In genomic region chr5:111757582-111758283, GRCh38 we compare ENCODE assay signal across 8 cellular contexts. TPM values are rescaled to one million over a fixed set of nuclear protein-coding genes. Genes with fewer than 3 reads are reported as not detected.
DNase-seq lines count a peak whose midpoint lies in the region; ATAC-seq and TF ChIP-seq lines count a peak whose summit lies in the region.

No MANE protein-coding gene starts in this region.

- no peaks in the 10 kb centered on the region for H3K27me3 Mint-ChIP-seq in activated T-helper 2 cell treated with anti-CD3 and anti-CD28 coated beads, Interferon-gamma antibody, Interleukin-2, Interleukin-4, amounts not matched to agents 10 μg/mL and 5 μg/mL and 100 μg/mL, durations not matched to agents 14 hours and 24 hours and 36 hours (ENCODE audit: low read depth)
- peaks cover 0 to 8% of the 10 kb centered on the region in 2 donors for H3K27me3 Mint-ChIP-seq in natural killer cell treated with Interleukin-12 subunit alpha and Interleukin-12 subunit beta and Interleukin-15 and Interleukin-18, amount 100 ng/mL, for 72 hours

- peak overlapping the region; percentile 92 for H3K27ac Mint-ChIP-seq in activated T-helper 2 cell treated with anti-CD3 and anti-CD28 coated beads, Interferon-gamma antibody, Interleukin-2, Interleukin-4, amounts not matched to agents 10 μg/mL and 5 μg/mL and 100 μg/mL, durations not matched to agents 14 hours and 24 hours and 36 hours
- H3K27ac Mint-ChIP-seq in natural killer cell treated with Interleukin-12 subunit alpha and Interleukin-12 subunit beta and Interleukin-15 and Interleukin-18, amount 100 ng/mL, for 72 hours: peak overlapping the region; percentile 83 to 91

- H3K4me3 Mint-ChIP-seq in activated T-helper 2 cell treated with anti-CD3 and anti-CD28 coated beads, Interferon-gamma antibody, Interleukin-2, Interleukin-4, amounts not matched to agents 10 μg/mL and 5 μg/mL and 100 μg/mL, durations not matched to agents 14 hours and 24 hours and 36 hours (ENCODE audit: low read depth): peak overlapping the region; percentile 86
- peak overlapping the region; percentile 94 for H3K4me3 Mint-ChIP-seq in natural killer cell treated with Interleukin-12 subunit alpha and Interleukin-12 subunit beta and Interleukin-15 and Interleukin-18, amount 100 ng/mL, for 72 hours

- H3K4me1 Mint-ChIP-seq in activated T-helper 2 cell treated with anti-CD3 and anti-CD28 coated beads, Interferon-gamma antibody, Interleukin-2, Interleukin-4, amounts not matched to agents 10 μg/mL and 5 μg/mL and 100 μg/mL, durations not matched to agents 14 hours and 24 hours and 36 hours (ENCODE audit: low read depth): peaks cover 31% of the 10 kb centered on the region
- peaks cover 8 to 13% of the 10 kb centered on the region in 2 donors for H3K4me1 Mint-ChIP-seq in natural killer cell treated with Interleukin-12 subunit alpha and Interleukin-12 subunit beta and Interleukin-15 and Interleukin-18, amount 100 ng/mL, for 72 hours (ENCODE audit: low read depth in 2 of 2)

- H3K36me3 Mint-ChIP-seq in activated T-helper 2 cell treated with anti-CD3 and anti-CD28 coated beads, Interferon-gamma antibody, Interleukin-2, Interleukin-4, amounts not matched to agents 10 μg/mL and 5 μg/mL and 100 μg/mL, durations not matched to agents 14 hours and 24 hours and 36 hours (ENCODE audit: low read depth): peaks cover 8% of the 10 kb centered on the region
- H3K36me3 Mint-ChIP-seq in natural killer cell treated with Interleukin-12 subunit alpha and Interleukin-12 subunit beta and Interleukin-15 and Interleukin-18, amount 100 ng/mL, for 72 hours: no peaks in the 10 kb centered on the region

- ATAC-seq in GM21717 (IDR thresholded peaks at IDR 0.05; ENCODE audit: unreplicated experiment): peak; percentile 81
- ATAC-seq in natural killer cell treated with Interleukin-12 subunit alpha and Interleukin-12 subunit beta and Interleukin-15 and Interleukin-18, amount 100 ng/mL, for 72 hours: peak; percentile 92 to 94

- intact Hi-C loops in activated T-helper 2 cell treated with anti-CD3 and anti-CD28 coated beads, Interferon-gamma antibody, Interleukin-2, Interleukin-4, amounts not matched to agents 10 μg/mL and 5 μg/mL and 100 μg/mL, durations not matched to agents 14 hours and 24 hours and 36 hours (cut with micrococcal nuclease): loop anchor here (2.0 to 10.0 kb wide), 10 partner anchors 17 to 1023 kb away; partner anchors contain the start of genes SLC25A46 and STARD4

- DNase-seq in DMS79 treated with DMSO at 0.1 percent for 48 hours (lab: John Stamatoyannopoulos, UW) (peak; percentile 69), RPMI8226 (peak; percentile 92), fibroblast of peridontal ligament (ENCODE audit: extremely low read depth) (peak; percentile 90)
- peak; percentile 86 for DNase-seq in activated T-helper 2 cell treated with anti-CD3 and anti-CD28 coated beads, Interferon-gamma antibody, Interleukin-2, Interleukin-4, amounts not matched to agents 10 μg/mL and 5 μg/mL and 100 μg/mL, durations not matched to agents 14 hours and 24 hours and 36 hours (ENCODE audit: low spot score)
- peak; percentile 89 for DNase-seq in natural killer cell treated with Interleukin-12 subunit alpha and Interleukin-12 subunit beta and Interleukin-15 and Interleukin-18, amount 100 ng/mL, for 72 hours (ENCODE audit: low spot score)
- DNase-seq in stimulated activated naive CD4-positive, alpha-beta T cell treated with Interleukin-2 at 50 U/mL for 16 hours (lab: John Stamatoyannopoulos, UW): peak; percentile 51

- peak; percentile 11; the same call in 1 of the 2 replicates for TF ChIP-seq RAD21 in Ishikawa (IDR thresholded peaks at IDR 0.05; ENCODE audit: low read depth)

- no peak; the same call in 1 of the 2 replicates for TF ChIP-seq EP300 in Ishikawa (IDR thresholded peaks at IDR 0.05; ENCODE audit: borderline replicate concordance)

- no peaks in the 10 kb centered on the region for H3K9me3 Mint-ChIP-seq in activated T-helper 2 cell treated with anti-CD3 and anti-CD28 coated beads, Interferon-gamma antibody, Interleukin-2, Interleukin-4, amounts not matched to agents 10 μg/mL and 5 μg/mL and 100 μg/mL, durations not matched to agents 14 hours and 24 hours and 36 hours
- H3K9me3 Mint-ChIP-seq in natural killer cell treated with Interleukin-12 subunit alpha and Interleukin-12 subunit beta and Interleukin-15 and Interleukin-18, amount 100 ng/mL, for 72 hours: no peaks in the 10 kb centered on the region

TF ChIP-seq in Ishikawa, 13 proteins besides CTCF, POLR2A, EP300 and RAD21:
- TF ChIP-seq NFIC (IDR thresholded peaks at IDR 0.05): peak; percentile 46
- no peak for TF ChIP-seq CREB1 (IDR thresholded peaks at IDR 0.05; ENCODE audit: low read depth)
- no peak for TF ChIP-seq TEAD4 (IDR thresholded peaks at IDR 0.05)
- no peak for TF ChIP-seq FOXM1 (IDR thresholded peaks at IDR 0.05; ENCODE audit: borderline replicate concordance, low read depth)
- TF ChIP-seq TAF1 (IDR thresholded peaks at IDR 0.05; ENCODE audit: low read depth): peak; percentile 49; the same call in 1 of the 2 replicates
- 0 out of 2 replicates have a peak, but pooled peaks have one; percentile 21 for TF ChIP-seq TCF12 (IDR thresholded peaks at IDR 0.05; ENCODE audit: low read depth)
- TF ChIP-seq USF1 (IDR thresholded peaks at IDR 0.05): peak; percentile 3; the same call in 1 of the 2 replicates
- peak; percentile 72 for TF ChIP-seq YY1 (IDR thresholded peaks at IDR 0.05; ENCODE audit: low read depth)
- no peak for TF ChIP-seq ZBTB7A (IDR thresholded peaks at IDR 0.05; ENCODE audit: low read depth)
- peak; percentile 83 for TF ChIP-seq MAX (IDR thresholded peaks at IDR 0.05)
- peak; percentile 71; the same call in 1 of the 2 replicates for TF ChIP-seq EGR1 (IDR thresholded peaks at IDR 0.05)
- TF ChIP-seq REST (IDR thresholded peaks at IDR 0.05; ENCODE audit: low read depth): no peak
- no peak for TF ChIP-seq CEBPB (IDR thresholded peaks at IDR 0.05)

RNA-seq across cellular contexts. Expression of gene NREP, which starts 0.7 kb away (rescaled TPM):
- 34.9 and 35.3 TPM in 2 replicates for total RNA-seq in activated T-helper 2 cell treated with anti-CD3 and anti-CD28 coated beads, Interferon-gamma antibody, Interleukin-2, Interleukin-4, amounts not matched to agents 10 μg/mL and 5 μg/mL and 100 μg/mL, durations not matched to agents 14 hours and 24 hours and 36 hours
- total RNA-seq in natural killer cell treated with Interleukin-12 subunit alpha and Interleukin-12 subunit beta and Interleukin-15 and Interleukin-18, amount 100 ng/mL, for 72 hours: 1 to 10 TPM; 5.5 to 7.7 TPM

Comparison
In these comparisons a context has a peak if more than half of its experiments do, and no peak if none do; other contexts are left out.
1. Peak in every context shown above with its lines: DNase-seq and ATAC-seq.